Comparison of ENCODE assay signal across 8 cellular contexts in genomic region chr21:41878831-41879189, GRCh38. TPM values are rescaled to one million over a fixed set of nuclear protein-coding genes. Genes with fewer than 3 reads are reported as not detected.
A peak's percentile ranks its signal among the peaks of the same experiment; 100 is the strongest.
DNase-seq lines count a peak whose midpoint lies in the region; ATAC-seq lines count a peak whose summit lies in the region.

No MANE protein-coding gene starts in this region.

- DNase-seq in NCI-H82 treated with DMSO at 0.1 percent for 48 hours (lab: John Stamatoyannopoulos, UW; ENCODE audit: unreplicated experiment) (peak; percentile 43), epidermal melanocyte (ENCODE audit: insufficient read length, low spot score) (peak; percentile 92), mucosa of gallbladder (ENCODE audit: low spot score) (peak; percentile 81)
- peak; percentile 46 for DNase-seq in activated CD8-positive, alpha-beta memory T cell treated with anti-CD3 and anti-CD28 coated beads, Interleukin-2, amount 50 U/mL, for 1 hour (ENCODE audit: extremely low read depth)
- DNase-seq in stimulated activated CD8-positive, alpha-beta memory T cell treated with anti-CD3 and anti-CD28 coated beads, Interleukin-4, amount 100 ng/mL, for 24 hours (ENCODE audit: low read depth), result peak; percentile 71

- peak overlapping the region; percentile 82 for H3K4me2 ChIP-seq in BLaER1

- peak overlapping the region; percentile 90 for H3K4me3 ChIP-seq in BLaER1

- peaks cover 64% of the 10 kb centered on the region for H3K4me1 ChIP-seq in BLaER1

- no peaks in the 10 kb centered on the region for H4K20me1 ChIP-seq in BLaER1

- H3K9ac ChIP-seq in BLaER1, result peak overlapping the region; percentile 100

- H3K27me3 ChIP-seq in BLaER1, result no peaks in the 10 kb centered on the region

- no peaks in the 10 kb centered on the region for H3K36me3 ChIP-seq in BLaER1

- H3K9me3 ChIP-seq in BLaER1, result no peaks in the 10 kb centered on the region

- peak overlapping the region; percentile 100 for H3K27ac ChIP-seq in BLaER1

- ATAC-seq in GM19023 (IDR thresholded peaks at IDR 0.05; ENCODE audit: unreplicated experiment), result peak; percentile 50
- ATAC-seq in HG03354 (IDR thresholded peaks at IDR 0.05; ENCODE audit: poor library complexity, severe bottlenecking, unreplicated experiment), result peak; percentile 68

RNA-seq across cellular contexts. Expression of gene PRDM15, which starts 0.3 kb away (rescaled TPM):
- total RNA-seq in mucosa of gallbladder, result 6.4 TPM

Comparison
In these comparisons a context has a peak if more than half of its experiments do, and no peak if none do; other contexts are left out.
1. Peak in every context shown above with its lines: DNase-seq, ATAC-seq, H3K4me3 ChIP-seq and H3K27ac ChIP-seq.